In the genomic region with DNA sequence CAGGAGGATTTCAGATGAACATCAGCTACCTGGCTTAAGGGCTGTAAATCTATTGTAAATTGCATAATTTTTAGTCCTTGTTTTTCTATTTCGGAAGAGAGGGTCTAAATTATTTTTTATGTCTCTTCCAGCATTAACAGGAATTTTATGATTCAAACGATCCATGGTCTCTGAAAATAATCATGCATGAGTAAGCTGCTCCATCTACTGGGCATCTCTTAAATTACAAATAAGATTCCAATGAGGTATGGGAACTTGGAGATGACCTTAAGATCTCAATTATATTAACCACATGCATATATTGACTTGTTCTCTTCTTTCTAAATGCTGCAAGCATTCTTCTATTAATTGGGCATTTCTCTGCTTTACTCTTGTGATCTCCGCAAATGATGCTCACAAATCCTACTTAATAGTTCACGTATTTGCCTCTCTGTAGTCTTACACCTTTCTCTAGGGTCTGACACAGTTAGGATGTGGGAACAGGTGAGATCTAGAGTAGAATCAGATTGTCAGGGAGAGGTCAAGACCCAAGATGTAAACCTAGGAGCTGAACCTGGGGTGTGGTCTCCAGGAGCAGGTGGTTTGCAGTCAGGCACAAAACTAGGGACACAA, we compare ENCODE assay signal across 8 cellular contexts.
DNase-seq lines count a peak whose midpoint lies in the region; ATAC-seq, FAIRE-seq and TF ChIP-seq lines count a peak whose summit lies in the region.

No MANE protein-coding gene starts in this region.

- H3K27me3 Mint-ChIP-seq in astrocyte (ENCODE audit: low read depth, unreplicated experiment) (no peaks in the 10 kb centered on the region), type B pancreatic cell (peaks cover 4% of the 10 kb centered on the region)

- no peak overlapping the region for H3K9ac ChIP-seq in astrocyte (ENCODE audit: low read length)

- peaks cover 3% of the 10 kb centered on the region for H3K4me1 ChIP-seq in astrocyte (ENCODE audit: insufficient read depth, low read length)

- H2AFZ ChIP-seq in astrocyte (ENCODE audit: low read depth, low read length), result no peak overlapping the region

- H4K20me1 ChIP-seq in astrocyte (ENCODE audit: insufficient read depth, low read length), result no peaks in the 10 kb centered on the region

- peak; percentile 96 for FAIRE-seq in astrocyte (lab: Jason Lieb, UNC)
- peak; percentile 98 for FAIRE-seq in islet of Langerhans (lab: Jason Lieb, UNC)

- no peaks in the 10 kb centered on the region for H3K9me3 ChIP-seq in astrocyte (ENCODE audit: insufficient read depth, low read depth, low read length)

- ATAC-seq in HG03159 (IDR thresholded peaks at IDR 0.05; ENCODE audit: unreplicated experiment), result no peak

- in situ Hi-C loops in Caki2 (cut with HindIII; ENCODE audit: low pct_unique_long_range_greater_than_20kb, low sequenced_read_pairs), result no loop called here

- H3K27ac Mint-ChIP-seq in astrocyte (ENCODE audit: unreplicated experiment), result no peak overlapping the region
- no peak overlapping the region for H3K27ac Mint-ChIP-seq in type B pancreatic cell

- no peak overlapping the region for H3K4me2 ChIP-seq in astrocyte (ENCODE audit: low read length)

- DNase-seq in Caki2 (ENCODE audit: low read depth) (peak; percentile 22), GM20000 (ENCODE audit: low spot score) (peak; percentile 25), NCI-H1105 treated with DMSO at 0.1 percent for 48 hours (lab: John Stamatoyannopoulos, UW) (peak; percentile 26), astrocyte (ENCODE audit: low read depth) (peak; percentile 17), type B pancreatic cell (ENCODE audit: extremely low spot score, unreplicated experiment) (no peak), HuH-7.5 (ENCODE audit: low spot score) (no peak)

- H3K36me3 Mint-ChIP-seq in astrocyte (ENCODE audit: low read depth, unreplicated experiment), result no peaks in the 10 kb centered on the region
- H3K36me3 Mint-ChIP-seq in type B pancreatic cell, result no peaks in the 10 kb centered on the region

- no peaks in the 10 kb centered on the region for H3K9me3 Mint-ChIP-seq in astrocyte (ENCODE audit: unreplicated experiment)
- H3K9me3 Mint-ChIP-seq in type B pancreatic cell, result peaks cover 3% of the 10 kb centered on the region

- H3K27ac ChIP-seq in astrocyte (ENCODE audit: low read depth, low read length), result no peak overlapping the region

- TF ChIP-seq CTCF in GM20000 (IDR thresholded peaks at IDR 0.05; ENCODE audit: extremely low read depth, missing control alignments) (peak; percentile 3), astrocyte (IDR thresholded peaks at IDR 0.05; ENCODE audit: insufficient read depth, low read depth, low read length) (peak; percentile 62), type B pancreatic cell (conservative IDR thresholded peaks at IDR 0.05) (peak; percentile 88)

- H3K27me3 ChIP-seq in astrocyte (ENCODE audit: insufficient read depth, low read length), result no peaks in the 10 kb centered on the region

- H3K4me3 Mint-ChIP-seq in astrocyte (ENCODE audit: unreplicated experiment), result no peak overlapping the region
- H3K4me3 Mint-ChIP-seq in type B pancreatic cell, result no peak overlapping the region

- no peak overlapping the region for H3K4me3 ChIP-seq in astrocyte (ENCODE audit: insufficient read depth, low read depth, low read length)

- no peaks in the 10 kb centered on the region for H3K36me3 ChIP-seq in astrocyte (ENCODE audit: insufficient read depth, low read length)

- H3K4me1 Mint-ChIP-seq in astrocyte (ENCODE audit: low read depth, unreplicated experiment), result peaks cover 13% of the 10 kb centered on the region
- H3K4me1 Mint-ChIP-seq in type B pancreatic cell (ENCODE audit: unreplicated experiment), result peaks cover 12% of the 10 kb centered on the region

- no peaks in the 10 kb centered on the region for H3K79me2 ChIP-seq in astrocyte (ENCODE audit: insufficient read depth, low read length)

Comparison
In these comparisons a context has a peak if more than half of its experiments do, and no peak if none do; other contexts are left out.
1. DNase-seq: peak in Caki2 (single experiment), GM20000 (single experiment), NCI-H1105 treated with DMSO at 0.1 percent for 48 hours (single experiment) and astrocyte (single experiment); none in type B pancreatic cell (single experiment) and HuH-7.5 (single experiment).
2. CTCF ChIP-seq: peak in every context shown above with its lines; median percentile 88 in type B pancreatic cell; 62 in astrocyte; 3 in GM20000.